In genomic region chr19:2524840-2525723, GRCh38 we compare ENCODE assay signal across 1 cellular context.
TF ChIP-seq lines count a peak whose summit lies in the region.

No MANE protein-coding gene starts in this region.

TF ChIP-seq in K562, 482 proteins besides CTCF, POLR2A, EP300 and RAD21 (continued from another document and continues in another):
- no peak for TF ChIP-seq ZNF174 (CRISPR knock-in tag; IDR thresholded peaks at IDR 0.05)
- TF ChIP-seq CHAMP1 (IDR thresholded peaks at IDR 0.05) = no peak
- TF ChIP-seq NEUROD1 (IDR thresholded peaks at IDR 0.05; ENCODE audit: borderline replicate concordance, low read depth, low read length, partially characterized antibody) = peak; percentile 26
- TF ChIP-seq CLOCK (CRISPR knock-in tag; IDR thresholded peaks at IDR 0.05; ENCODE audit: borderline replicate concordance) = no peak
- 0 out of 2 replicates have a peak, but pooled peaks have one; percentile 34 for TF ChIP-seq NFRKB (IDR thresholded peaks at IDR 0.05; ENCODE audit: low read depth)
- no peak for TF ChIP-seq ZNF134 (CRISPR knock-in tag; conservative IDR thresholded peaks at IDR 0.05)
- peak in 1 of 2 experiments; percentile 33; a peak in 1 of 4 replicates for TF ChIP-seq ZNF318 (IDR thresholded peaks at IDR 0.05; ENCODE audit: borderline replicate concordance in 1 of 2, low read depth in 1 of 2)
- no peak for TF ChIP-seq ARHGAP35 (IDR thresholded peaks at IDR 0.05; ENCODE audit: partially characterized antibody)
- TF ChIP-seq ZNF133 (CRISPR knock-in tag; IDR thresholded peaks at IDR 0.05) = no peak
- TF ChIP-seq, protein P1, sequence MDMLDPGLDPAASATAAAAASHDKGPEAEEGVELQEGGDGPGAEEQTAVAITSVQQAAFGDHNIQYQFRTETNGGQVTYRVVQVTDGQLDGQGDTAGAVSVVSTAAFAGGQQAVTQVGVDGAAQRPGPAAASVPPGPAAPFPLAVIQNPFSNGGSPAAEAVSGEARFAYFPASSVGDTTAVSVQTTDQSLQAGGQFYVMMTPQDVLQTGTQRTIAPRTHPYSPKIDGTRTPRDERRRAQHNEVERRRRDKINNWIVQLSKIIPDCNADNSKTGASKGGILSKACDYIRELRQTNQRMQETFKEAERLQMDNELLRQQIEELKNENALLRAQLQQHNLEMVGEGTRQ (CRISPR knock-in tag; IDR thresholded peaks at IDR 0.05) = no peak
- no peak for TF ChIP-seq TFAM (CRISPR knock-in tag; conservative IDR thresholded peaks at IDR 0.05)
- TF ChIP-seq PKNOX1 (IDR thresholded peaks at IDR 0.05) = no peak
- TF ChIP-seq, protein P2, sequence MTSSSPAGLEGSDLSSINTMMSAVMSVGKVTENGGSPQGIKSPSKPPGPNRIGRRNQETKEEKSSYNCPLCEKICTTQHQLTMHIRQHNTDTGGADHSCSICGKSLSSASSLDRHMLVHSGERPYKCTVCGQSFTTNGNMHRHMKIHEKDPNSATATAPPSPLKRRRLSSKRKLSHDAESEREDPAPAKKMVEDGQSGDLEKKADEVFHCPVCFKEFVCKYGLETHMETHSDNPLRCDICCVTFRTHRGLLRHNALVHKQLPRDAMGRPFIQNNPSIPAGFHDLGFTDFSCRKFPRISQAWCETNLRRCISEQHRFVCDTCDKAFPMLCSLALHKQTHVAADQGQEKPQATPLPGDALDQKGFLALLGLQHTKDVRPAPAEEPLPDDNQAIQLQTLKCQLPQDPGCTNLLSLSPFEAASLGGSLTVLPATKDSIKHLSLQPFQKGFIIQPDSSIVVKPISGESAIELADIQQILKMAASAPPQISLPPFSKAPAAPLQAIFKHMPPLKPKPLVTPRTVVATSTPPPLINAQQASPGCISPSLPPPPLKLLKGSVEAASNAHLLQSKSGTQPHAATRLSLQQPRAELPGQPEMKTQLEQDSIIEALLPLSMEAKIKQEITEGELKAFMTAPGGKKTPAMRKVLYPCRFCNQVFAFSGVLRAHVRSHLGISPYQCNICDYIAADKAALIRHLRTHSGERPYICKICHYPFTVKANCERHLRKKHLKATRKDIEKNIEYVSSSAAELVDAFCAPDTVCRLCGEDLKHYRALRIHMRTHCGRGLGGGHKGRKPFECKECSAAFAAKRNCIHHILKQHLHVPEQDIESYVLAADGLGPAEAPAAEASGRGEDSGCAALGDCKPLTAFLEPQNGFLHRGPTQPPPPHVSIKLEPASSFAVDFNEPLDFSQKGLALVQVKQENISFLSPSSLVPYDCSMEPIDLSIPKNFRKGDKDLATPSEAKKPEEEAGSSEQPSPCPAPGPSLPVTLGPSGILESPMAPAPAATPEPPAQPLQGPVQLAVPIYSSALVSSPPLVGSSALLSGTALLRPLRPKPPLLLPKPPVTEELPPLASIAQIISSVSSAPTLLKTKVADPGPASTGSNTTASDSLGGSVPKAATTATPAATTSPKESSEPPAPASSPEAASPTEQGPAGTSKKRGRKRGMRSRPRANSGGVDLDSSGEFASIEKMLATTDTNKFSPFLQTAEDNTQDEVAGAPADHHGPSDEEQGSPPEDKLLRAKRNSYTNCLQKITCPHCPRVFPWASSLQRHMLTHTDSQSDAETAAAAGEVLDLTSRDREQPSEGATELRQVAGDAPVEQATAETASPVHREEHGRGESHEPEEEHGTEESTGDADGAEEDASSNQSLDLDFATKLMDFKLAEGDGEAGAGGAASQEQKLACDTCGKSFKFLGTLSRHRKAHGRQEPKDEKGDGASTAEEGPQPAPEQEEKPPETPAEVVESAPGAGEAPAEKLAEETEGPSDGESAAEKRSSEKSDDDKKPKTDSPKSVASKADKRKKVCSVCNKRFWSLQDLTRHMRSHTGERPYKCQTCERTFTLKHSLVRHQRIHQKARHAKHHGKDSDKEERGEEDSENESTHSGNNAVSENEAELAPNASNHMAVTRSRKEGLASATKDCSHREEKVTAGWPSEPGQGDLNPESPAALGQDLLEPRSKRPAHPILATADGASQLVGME (CRISPR knock-in tag; IDR thresholded peaks at IDR 0.05) = no peak
- no peak for TF ChIP-seq ZNF146 (CRISPR knock-in tag; IDR thresholded peaks at IDR 0.05; ENCODE audit: unreplicated experiment)
- TF ChIP-seq NFYB (IDR thresholded peaks at IDR 0.05; ENCODE audit: extremely low read depth, insufficient read length) = no peak
- no peak for TF ChIP-seq SMAD2 (IDR thresholded peaks at IDR 0.05; ENCODE audit: low read depth, low read length)
- no peak for TF ChIP-seq GABPA (tag; conservative IDR thresholded peaks at IDR 0.05; ENCODE audit: low read depth)
- TF ChIP-seq, protein P3, sequence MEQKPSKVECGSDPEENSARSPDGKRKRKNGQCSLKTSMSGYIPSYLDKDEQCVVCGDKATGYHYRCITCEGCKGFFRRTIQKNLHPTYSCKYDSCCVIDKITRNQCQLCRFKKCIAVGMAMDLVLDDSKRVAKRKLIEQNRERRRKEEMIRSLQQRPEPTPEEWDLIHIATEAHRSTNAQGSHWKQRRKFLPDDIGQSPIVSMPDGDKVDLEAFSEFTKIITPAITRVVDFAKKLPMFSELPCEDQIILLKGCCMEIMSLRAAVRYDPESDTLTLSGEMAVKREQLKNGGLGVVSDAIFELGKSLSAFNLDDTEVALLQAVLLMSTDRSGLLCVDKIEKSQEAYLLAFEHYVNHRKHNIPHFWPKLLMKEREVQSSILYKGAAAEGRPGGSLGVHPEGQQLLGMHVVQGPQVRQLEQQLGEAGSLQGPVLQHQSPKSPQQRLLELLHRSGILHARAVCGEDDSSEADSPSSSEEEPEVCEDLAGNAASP (IDR thresholded peaks at IDR 0.05) = no peak
- TF ChIP-seq MLX (CRISPR knock-in tag; conservative IDR thresholded peaks at IDR 0.05) = no peak
- TF ChIP-seq PPARD (CRISPR knock-in tag; IDR thresholded peaks at IDR 0.05) = no peak
- no peak for TF ChIP-seq HEY1 (CRISPR knock-in tag; IDR thresholded peaks at IDR 0.05; ENCODE audit: borderline replicate concordance)
- no peak for TF ChIP-seq BCOR (IDR thresholded peaks at IDR 0.05)
- no peak for TF ChIP-seq RB1 (IDR thresholded peaks at IDR 0.05; ENCODE audit: low read depth)
- no peak for TF ChIP-seq ATF6 (CRISPR knock-in tag; IDR thresholded peaks at IDR 0.05)
- no peak for TF ChIP-seq SMARCA5 (IDR thresholded peaks at IDR 0.05)
- TF ChIP-seq TBP (optimal IDR thresholded peaks at IDR 0.05; ENCODE audit: low read depth, low read length) = no peak
